Comparison of ENCODE assay signal across 11 cellular contexts in the genomic region with DNA sequence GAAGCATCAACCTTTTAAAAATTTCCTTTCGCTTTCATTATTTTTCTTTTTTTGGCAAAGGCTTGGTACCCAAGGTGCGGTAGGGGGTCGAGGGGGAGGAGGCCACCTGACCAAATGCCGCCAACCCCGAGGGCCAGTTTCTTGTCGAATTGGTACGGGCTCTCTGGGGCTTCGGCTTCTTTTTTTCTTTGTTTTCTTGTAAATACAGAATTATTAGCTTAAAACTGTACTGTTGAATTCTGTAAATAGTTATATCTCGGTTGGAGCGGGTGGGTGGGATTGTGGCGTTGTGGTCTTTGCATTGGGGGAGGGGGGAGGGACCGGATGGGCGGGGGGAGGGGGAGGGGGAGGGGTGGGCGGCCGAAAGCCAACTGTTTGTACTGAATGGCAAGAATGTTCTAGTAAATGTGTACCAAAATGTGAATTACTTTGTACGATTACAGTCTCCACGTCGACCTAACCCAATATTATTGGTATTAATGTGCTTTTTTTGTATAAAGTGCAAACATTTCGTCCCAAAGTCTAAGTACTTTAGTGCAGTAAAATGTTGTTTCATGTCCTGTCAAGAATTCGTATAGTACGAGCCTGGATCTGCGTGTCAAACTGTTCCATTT. TPM values are rescaled to one million over a fixed set of nuclear protein-coding genes. Genes with fewer than 3 reads are reported as not detected.
DNase-seq lines count a peak whose midpoint lies in the region; ATAC-seq, FAIRE-seq and TF ChIP-seq lines count a peak whose summit lies in the region.
"Had no signal": no experiment of that assay in that cellular context is flagged by ENCODE, and none has a peak within 500 bp of the region (broad histone marks: within the 10 kb centered on the region; RNA-seq: fewer than 3 reads in every experiment).

No MANE protein-coding gene starts in this region.

- no peak for ATAC-seq in memory B cell (ENCODE audit: low read depth)
- ATAC-seq in pancreas: no peak
- no peak for ATAC-seq in HG03520 (IDR thresholded peaks at IDR 0.05; ENCODE audit: unreplicated experiment)

- H3K4me3 ChIP-seq in ACC112 (ENCODE audit: low read depth, low read length) (peak overlapping the region; percentile 67), H7 (ENCODE audit: insufficient read depth, low read depth, low read length) (0 out of 2 replicates have a peak overlapping the region, but pooled peaks have one; percentile 3), pancreas (peak overlapping the region in 2 of 4 donors; percentile 5 to 6)

- intact Hi-C loops in MCF 10A (cut with micrococcal nuclease): no loop called here
- intact Hi-C loops in pancreas (cut with DNase I): loop anchor here in 1 of 3 donors (10.0 kb wide), 1 partner anchor 49 kb away; no protein-coding TSS in a partner anchor

- no peak for FAIRE-seq in pancreas (lab: Jason Lieb, UNC)

- H3K27ac ChIP-seq in ACC112 (ENCODE audit: low read depth, low read length) (no peak overlapping the region), pancreas (no peak overlapping the region)

- CTCF ChIA-PET in MCF 10A (lab: Yijun Ruan, JAX): interaction anchor here (1.2 kb wide), 1 partner anchor 8 kb away, joined by 3 read pairs; no protein-coding TSS in a partner anchor

- H2AFZ ChIP-seq in ACC112 (ENCODE audit: low read length, unreplicated experiment): no peak overlapping the region

- no TSS peak for BruUV-seq in MCF 10A (replicated peaks; lab: Mats Ljungman, UMichigan)

- 9 to 12% methylated on average over 21 to 22 of the region's 22 CpGs for WGBS in pancreas, 2 donors

- no peak overlapping the region for H3K27ac Mint-ChIP-seq in MCF 10A (ENCODE audit: low read depth, unreplicated experiment)
- H3K27ac Mint-ChIP-seq in memory B cell: no peak overlapping the region

- H3K36me3 ChIP-seq in ACC112 (ENCODE audit: insufficient read depth, low read length) (no peaks in the 10 kb centered on the region), H7 (replicated peaks; ENCODE audit: control insufficient read depth, insufficient read depth, low read length) (no peaks in the 10 kb centered on the region), pancreas (no peaks in the 10 kb centered on the region)

- peaks cover 99% of the 10 kb centered on the region for H3K27me3 ChIP-seq in ACC112 (ENCODE audit: insufficient read depth, low read length)
- H3K27me3 ChIP-seq in H7 (ENCODE audit: control insufficient read depth, insufficient read depth, low read length): peaks cover 95% of the 10 kb centered on the region
- H3K27me3 ChIP-seq in pancreas: peaks cover 20 to 84% (median 35%) of the 10 kb centered on the region in 4 donors

- H3K27me3 Mint-ChIP-seq in MCF 10A (ENCODE audit: insufficient read depth, unreplicated experiment) (peaks cover 29% of the 10 kb centered on the region), memory B cell (peaks cover 21% of the 10 kb centered on the region)

- H3K36me3 Mint-ChIP-seq in MCF 10A (ENCODE audit: insufficient read depth, unreplicated experiment) (no peaks in the 10 kb centered on the region), memory B cell (peaks cover 2% of the 10 kb centered on the region)

- POLR2A ChIA-PET in MCF 10A (lab: Yijun Ruan, JAX): no interaction called here

- H3K4me1 Mint-ChIP-seq in MCF 10A (ENCODE audit: insufficient read depth, unreplicated experiment) (no peaks in the 10 kb centered on the region), memory B cell (peaks cover 7% of the 10 kb centered on the region)

- H3K9me3 Mint-ChIP-seq in MCF 10A (ENCODE audit: unreplicated experiment) (peaks cover 11% of the 10 kb centered on the region), memory B cell (peaks cover 3% of the 10 kb centered on the region)

- no peaks in the 10 kb centered on the region for H3K79me2 ChIP-seq in ACC112 (ENCODE audit: control insufficient read depth, insufficient read depth, low read length, unreplicated experiment)

- DNase-seq in H7 (peak; percentile 87), MCF 10A (ENCODE audit: unreplicated experiment) (no peak), memory B cell (ENCODE audit: low spot score in 2 of 2) (no peak), pancreas (no peak), NCI-H2107 treated with DMSO at 0.1 percent for 48 hours (lab: John Stamatoyannopoulos, UW; ENCODE audit: unreplicated experiment) (no peak), superior temporal gyrus (ENCODE audit: extremely low spot score) (no peak)
- DNase-seq: NCI-H1930; stimulated activated CD4-positive, alpha-beta T cell treated with anti-CD3 and anti-CD28 coated beads, Interleukin-2, amount 100 ng/mL, for 24 hours had no signal

- no peak for TF ChIP-seq CTCF in MCF 10A (IDR thresholded peaks at IDR 0.05; ENCODE audit: unreplicated experiment)
- TF ChIP-seq CTCF in pancreas (IDR thresholded peaks at IDR 0.05): no peak

- peak overlapping the region; percentile 32 for H3K4me3 Mint-ChIP-seq in MCF 10A (ENCODE audit: unreplicated experiment)
- peak overlapping the region; percentile 61 for H3K4me3 Mint-ChIP-seq in memory B cell

- no peaks in the 10 kb centered on the region for H3K9me3 ChIP-seq in pancreas

- peaks cover 5% of the 10 kb centered on the region for H3K4me1 ChIP-seq in ACC112 (ENCODE audit: control insufficient read depth, insufficient read depth, low read length, unreplicated experiment)
- peaks cover 0 to 8% (median 3%) of the 10 kb centered on the region in 3 donors for H3K4me1 ChIP-seq in pancreas

RNA-seq across cellular contexts. Expression of a gene that starts 4.7 kb away (rescaled TPM):
- 2.0 and 3.5 TPM in 2 replicates for total RNA-seq in H7 (2014; rRNA removed; shearing (Covaris generic))
- total RNA-seq in MCF 10A (2022) (not detected in 2 replicates), pancreas (not detected)
- polyA plus RNA-seq in pancreas: not detected
- total RNA-seq: ureter had no signal

RNA-seq across cellular contexts. Expression of a gene that starts 7.5 kb away (rescaled TPM):
- 0.59 TPM in 1 of 2 replicates, not detected in the other for total RNA-seq in H7 (2014; rRNA removed; shearing (Covaris generic))
- total RNA-seq in MCF 10A (2022) (not detected in 2 replicates), pancreas (not detected)
- not detected for polyA plus RNA-seq in pancreas
- total RNA-seq: ureter had no signal
